ENCODE assay signal across 15 cellular contexts in genomic region chr3:34882764-34883163, GRCh38.
A peak's percentile ranks its signal among the peaks of the same experiment; 100 is the strongest.
DNase-seq lines count a peak whose midpoint lies in the region; ATAC-seq and TF ChIP-seq lines count a peak whose summit lies in the region.
"Had no signal": no experiment of that assay in that cellular context is flagged by ENCODE, and none has a peak within 500 bp of the region (broad histone marks: within the 10 kb centered on the region; RNA-seq: fewer than 3 reads in every experiment).

No MANE protein-coding gene starts in this region.

- H3K9me3 Mint-ChIP-seq in Calu3 (ENCODE audit: low read depth, unreplicated experiment), result no peaks in the 10 kb centered on the region
- H3K9me3 Mint-ChIP-seq in WTC11, result peaks cover 7% of the 10 kb centered on the region
- H3K9me3 Mint-ChIP-seq in activated naive CD4-positive, alpha-beta T cell treated with anti-CD3 and anti-CD28 coated beads for 36 hours, result no peaks in the 10 kb centered on the region
- peaks cover 0 to 2% of the 10 kb centered on the region in 2 donors for H3K9me3 Mint-ChIP-seq in activated naive CD4-positive, alpha-beta T cell treated with anti-CD3 and anti-CD28 coated beads, Interleukin-2, amount 50 U/mL, for 72 hours

- intact Hi-C loops in Calu3 (cut with micrococcal nuclease; ENCODE audit: unreplicated experiment), result loop anchor here (2.0 to 5.0 kb wide), 2 partner anchors 778 to 1025 kb away; no protein-coding TSS in a partner anchor
- intact Hi-C loops in activated naive CD4-positive, alpha-beta T cell treated with anti-CD3 and anti-CD28 coated beads for 36 hours (cut with micrococcal nuclease), result loop anchor here (2.0 kb wide), 1 partner anchor 1026 kb away; no protein-coding TSS in a partner anchor

- DNase-seq in Calu3 (peak; percentile 3), NAMALWA (ENCODE audit: low spot score) (peak; percentile 47), WTC11 (ENCODE audit: low spot score) (no peak), left lobe of liver (ENCODE audit: low spot score) (no peak)
- DNase-seq in activated naive CD4-positive, alpha-beta T cell treated with anti-CD3 and anti-CD28 coated beads for 36 hours, result no peak
- no peak for DNase-seq in activated naive CD4-positive, alpha-beta T cell treated with anti-CD3 and anti-CD28 coated beads, Interleukin-2, amount 50 U/mL, for 72 hours (ENCODE audit: low spot score in 2 of 2)
- DNase-seq: activated naive CD4-positive, alpha-beta T cell treated with anti-CD3 and anti-CD28 coated beads, Interleukin-2, amount 50 U/mL, for 16 hours; heart left ventricle; MG63; NCI-H774; posterior cingulate gyrus; stimulated activated naive CD4-positive, alpha-beta T cell treated with Interleukin-2 at 50 U/mL for 16 hours; T-helper 2 cell had no signal

- ATAC-seq in WTC11, result peak; percentile 73
- ATAC-seq in left lobe of liver, result peak; percentile 53
- no peak for ATAC-seq in GM19467 (IDR thresholded peaks at IDR 0.05; ENCODE audit: unreplicated experiment)
- no peak for ATAC-seq in activated naive CD4-positive, alpha-beta T cell treated with anti-CD3 and anti-CD28 coated beads, Interleukin-2, amount 50 U/mL, for 72 hours
- no peak for ATAC-seq in HG02571 (IDR thresholded peaks at IDR 0.05; ENCODE audit: unreplicated experiment)
- ATAC-seq: heart left ventricle had no signal

- CTCF ChIA-PET in Calu3 (lab: Charles Lee), result interaction anchor here (0.5 to 1.4 kb wide), 3 partner anchors 777 to 1025 kb away, joined by 3 to 4 read pairs (median 4); no protein-coding TSS in a partner anchor
- CTCF ChIA-PET in WTC11 (lab: Charles Lee), result interaction anchor here (0.7 to 0.9 kb wide), 2 partner anchors 147 to 1026 kb away, joined by 3 read pairs; no protein-coding TSS in a partner anchor
- CTCF ChIA-PET in activated naive CD4-positive, alpha-beta T cell treated with anti-CD3 and anti-CD28 coated beads for 36 hours (lab: Charles Lee), result no interaction called here

- H3K36me3 Mint-ChIP-seq in Calu3 (ENCODE audit: insufficient read depth, unreplicated experiment), result no peaks in the 10 kb centered on the region
- H3K36me3 Mint-ChIP-seq in WTC11, result no peaks in the 10 kb centered on the region
- no peaks in the 10 kb centered on the region for H3K36me3 Mint-ChIP-seq in activated naive CD4-positive, alpha-beta T cell treated with anti-CD3 and anti-CD28 coated beads for 36 hours (ENCODE audit: low read depth)
- H3K36me3 Mint-ChIP-seq in activated naive CD4-positive, alpha-beta T cell treated with anti-CD3 and anti-CD28 coated beads, Interleukin-2, amount 50 U/mL, for 72 hours, result no peaks in the 10 kb centered on the region

- H3K4me3 Mint-ChIP-seq in Calu3 (ENCODE audit: low read depth, unreplicated experiment) (no peak overlapping the region), WTC11 (no peak overlapping the region)
- no peak overlapping the region for H3K4me3 Mint-ChIP-seq in activated naive CD4-positive, alpha-beta T cell treated with anti-CD3 and anti-CD28 coated beads for 36 hours

- POLR2A ChIA-PET in WTC11 (lab: Charles Lee), result no interaction called here

- H3K4me1 Mint-ChIP-seq in Calu3 (ENCODE audit: low read depth, unreplicated experiment) (no peaks in the 10 kb centered on the region), WTC11 (peaks cover 21% of the 10 kb centered on the region)
- H3K4me1 Mint-ChIP-seq in activated naive CD4-positive, alpha-beta T cell treated with anti-CD3 and anti-CD28 coated beads for 36 hours (ENCODE audit: low read depth), result no peaks in the 10 kb centered on the region

- BruUV-seq in Calu3 (replicated peaks; lab: Mats Ljungman, UMichigan), result no TSS peak

- H3K27ac Mint-ChIP-seq in Calu3 (ENCODE audit: unreplicated experiment) (no peak overlapping the region), WTC11 (no peak overlapping the region)
- no peak overlapping the region for H3K27ac Mint-ChIP-seq in activated naive CD4-positive, alpha-beta T cell treated with anti-CD3 and anti-CD28 coated beads for 36 hours
- no peak overlapping the region for H3K27ac Mint-ChIP-seq in activated naive CD4-positive, alpha-beta T cell treated with anti-CD3 and anti-CD28 coated beads, Interleukin-2, amount 50 U/mL, for 72 hours

- TF ChIP-seq CTCF in Calu3 (IDR thresholded peaks at IDR 0.05; ENCODE audit: unreplicated experiment), result no peak
- no peak for TF ChIP-seq CTCF in WTC11 (IDR thresholded peaks at IDR 0.05)

- H3K27me3 Mint-ChIP-seq in Calu3 (ENCODE audit: unreplicated experiment) (no peaks in the 10 kb centered on the region), WTC11 (ENCODE audit: low read depth) (no peaks in the 10 kb centered on the region)
- peaks cover 2% of the 10 kb centered on the region for H3K27me3 Mint-ChIP-seq in activated naive CD4-positive, alpha-beta T cell treated with anti-CD3 and anti-CD28 coated beads for 36 hours (ENCODE audit: low read depth)

TF ChIP-seq in WTC11, 78 proteins besides CTCF, POLR2A, EP300 and RAD21:
- TF ChIP-seq MAX (CRISPR knock-in tag; IDR thresholded peaks at IDR 0.05), result no peak
- TF ChIP-seq OVOL2 (CRISPR knock-in tag; IDR thresholded peaks at IDR 0.05; ENCODE audit: borderline replicate concordance), result no peak

Comparison
In these comparisons a context has a peak if more than half of its experiments do, and no peak if none do; other contexts are left out.
1. DNase-seq: peak in Calu3 (single experiment) and NAMALWA (single experiment); none in WTC11 (single experiment), left lobe of liver (single experiment), activated naive CD4-positive, alpha-beta T cell treated with anti-CD3 and anti-CD28 coated beads for 36 hours (single experiment) and activated naive CD4-positive, alpha-beta T cell treated with anti-CD3 and anti-CD28 coated beads, Interleukin-2, amount 50 U/mL, for 72 hours (0 of 2).
2. ATAC-seq: peak in WTC11 (single experiment) and left lobe of liver (single experiment); none in GM19467 (single experiment), activated naive CD4-positive, alpha-beta T cell treated with anti-CD3 and anti-CD28 coated beads, Interleukin-2, amount 50 U/mL, for 72 hours (0 of 2) and HG02571 (single experiment).